Comparison of ENCODE assay signal across 9 cellular contexts in the genomic region with DNA sequence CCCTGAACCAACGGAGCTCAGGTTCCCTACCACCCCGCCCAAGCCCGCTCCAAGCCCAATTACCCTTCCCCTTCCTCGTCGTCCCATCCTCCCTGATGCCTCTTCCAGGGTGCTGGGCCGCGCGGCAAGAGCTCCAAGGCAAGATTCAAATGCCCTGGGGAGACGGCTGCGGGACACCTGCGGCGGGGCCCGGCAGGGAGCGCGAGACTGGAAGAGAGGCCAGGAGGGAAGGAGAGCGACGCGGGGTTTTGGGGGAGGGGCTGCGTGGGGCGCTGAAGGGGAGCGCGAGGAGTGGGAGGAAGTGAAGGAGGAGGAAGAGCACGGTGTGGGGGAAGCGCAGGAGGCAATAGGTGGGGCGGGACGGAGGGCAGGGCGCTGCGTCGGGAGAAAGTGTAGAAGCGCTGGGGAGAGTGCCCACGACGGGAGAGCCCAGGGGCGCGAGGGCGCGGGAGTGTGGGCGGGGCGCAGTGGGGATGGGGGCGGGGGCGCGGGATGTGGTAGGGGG. TPM values are rescaled to one million over a fixed set of nuclear protein-coding genes. Genes with fewer than 3 reads are reported as not detected.
DNase-seq lines count a peak whose midpoint lies in the region; ATAC-seq and TF ChIP-seq lines count a peak whose summit lies in the region.
"Had no signal": no experiment of that assay in that cellular context is flagged by ENCODE, and none has a peak within 500 bp of the region (broad histone marks: within the 10 kb centered on the region; RNA-seq: fewer than 3 reads in every experiment).

No MANE protein-coding gene starts in this region.

- intact Hi-C loops in upper lobe of right lung (cut with DNase I) = no loop called here

- no peaks in the 10 kb centered on the region for H3K9me3 ChIP-seq in lung (ENCODE audit: control insufficient read depth in 2 of 2, insufficient read depth in 1 of 2, low read length in 1 of 2)
- H3K9me3 ChIP-seq in upper lobe of right lung = no peaks in the 10 kb centered on the region

- H3K36me3 ChIP-seq in lung (ENCODE audit: control insufficient read depth in 2 of 2, insufficient read depth in 2 of 2, low read length in 2 of 2) = no peaks in the 10 kb centered on the region
- H3K36me3 ChIP-seq in upper lobe of right lung = no peaks in the 10 kb centered on the region

- no peak; the same call in 1 of the 2 replicates for TF ChIP-seq CTCF in AG10803 (conservative IDR thresholded peaks at IDR 0.05; ENCODE audit: low read length)
- TF ChIP-seq CTCF in LNCaP clone FGC (IDR thresholded peaks at IDR 0.05; ENCODE audit: control insufficient read depth, extremely low read depth, insufficient read depth) = 0 out of 2 replicates have a peak, but pooled peaks have one; percentile 8
- TF ChIP-seq CTCF in coronary artery (IDR thresholded peaks at IDR 0.05) = no peak
- no peak for TF ChIP-seq CTCF in lung (IDR thresholded peaks at IDR 0.05; ENCODE audit: control extremely low read depth, extremely low read depth)
- TF ChIP-seq CTCF in upper lobe of right lung (IDR thresholded peaks at IDR 0.05) = no peak

- H3K4me1 ChIP-seq in lung (ENCODE audit: control insufficient read depth in 2 of 2, insufficient read depth in 2 of 2, low read length in 2 of 2) (peaks cover 0 to 10% of the 10 kb centered on the region in 2 donors), upper lobe of right lung (peaks cover 14% of the 10 kb centered on the region)

- H3K4me3 ChIP-seq in AG10803 (ENCODE audit: low read length) (peak overlapping the region; percentile 84), LNCaP clone FGC (ENCODE audit: low read depth, low read length) (peak overlapping the region; percentile 29; the same call in 1 of the 2 replicates), coronary artery (peak overlapping the region; percentile 69), lung (no peak overlapping the region), upper lobe of right lung (peak overlapping the region; percentile 54)

- peak; percentile 14 for ATAC-seq in lung (ENCODE audit: insufficient read depth, low FRiP score)
- ATAC-seq in upper lobe of right lung = peak; percentile 51
- no peak for ATAC-seq in GM18861 (IDR thresholded peaks at IDR 0.05; ENCODE audit: unreplicated experiment)

- DNase-seq in AG10803 (ENCODE audit: low read depth) (peak; percentile 74), LNCaP clone FGC (ENCODE audit: low read depth) (no peak), coronary artery (ENCODE audit: low spot score) (peak; percentile 79), lung (ENCODE audit: low spot score) (peak; percentile 39), upper lobe of right lung (peak; percentile 73), medulla oblongata (ENCODE audit: extremely low spot score) (no peak)
- no peak for DNase-seq in stimulated activated CD8-positive, alpha-beta memory T cell treated with anti-CD3 and anti-CD28 coated beads, Interleukin-4, amount 100 ng/mL, for 48 hours

- no peaks in the 10 kb centered on the region for H3K27me3 ChIP-seq in lung (ENCODE audit: control insufficient read depth, insufficient read depth)
- H3K27me3 ChIP-seq in upper lobe of right lung = peaks cover 12% of the 10 kb centered on the region

- H3K27ac ChIP-seq in coronary artery (peak overlapping the region; percentile 76 to 100), lung (ENCODE audit: low read depth in 1 of 2, low read length in 1 of 2) (no peak overlapping the region), upper lobe of right lung (peak overlapping the region; percentile 55)

- 3% methylated on average over 40 to 41 of the region's 41 CpGs for WGBS in lung, 2 donors

RNA-seq across cellular contexts. Expression of gene NXNL2, which starts 1.0 kb away (rescaled TPM):
- total RNA-seq in lung (under 1 TPM; 0.21 to 0.91 TPM), upper lobe of right lung (not detected)
- polyA plus RNA-seq in lung = under 1 TPM; 0.09 to 0.65 TPM
- total RNA-seq: mononuclear cell had no signal

Comparison
In these comparisons a context has a peak if more than half of its experiments do, and no peak if none do; other contexts are left out.
1. DNase-seq: peak in AG10803 (single experiment), coronary artery (single experiment), lung (single experiment) and upper lobe of right lung (single experiment); none in LNCaP clone FGC (single experiment), stimulated activated CD8-positive, alpha-beta memory T cell treated with anti-CD3 and anti-CD28 coated beads, Interleukin-4, amount 100 ng/mL, for 48 hours (single experiment) and medulla oblongata (single experiment).
2. H3K27ac ChIP-seq: peak in coronary artery (2 of 2) and upper lobe of right lung (single experiment); none in lung (0 of 2).